Comparison of ENCODE assay signal across 8 cellular contexts in the genomic region with DNA sequence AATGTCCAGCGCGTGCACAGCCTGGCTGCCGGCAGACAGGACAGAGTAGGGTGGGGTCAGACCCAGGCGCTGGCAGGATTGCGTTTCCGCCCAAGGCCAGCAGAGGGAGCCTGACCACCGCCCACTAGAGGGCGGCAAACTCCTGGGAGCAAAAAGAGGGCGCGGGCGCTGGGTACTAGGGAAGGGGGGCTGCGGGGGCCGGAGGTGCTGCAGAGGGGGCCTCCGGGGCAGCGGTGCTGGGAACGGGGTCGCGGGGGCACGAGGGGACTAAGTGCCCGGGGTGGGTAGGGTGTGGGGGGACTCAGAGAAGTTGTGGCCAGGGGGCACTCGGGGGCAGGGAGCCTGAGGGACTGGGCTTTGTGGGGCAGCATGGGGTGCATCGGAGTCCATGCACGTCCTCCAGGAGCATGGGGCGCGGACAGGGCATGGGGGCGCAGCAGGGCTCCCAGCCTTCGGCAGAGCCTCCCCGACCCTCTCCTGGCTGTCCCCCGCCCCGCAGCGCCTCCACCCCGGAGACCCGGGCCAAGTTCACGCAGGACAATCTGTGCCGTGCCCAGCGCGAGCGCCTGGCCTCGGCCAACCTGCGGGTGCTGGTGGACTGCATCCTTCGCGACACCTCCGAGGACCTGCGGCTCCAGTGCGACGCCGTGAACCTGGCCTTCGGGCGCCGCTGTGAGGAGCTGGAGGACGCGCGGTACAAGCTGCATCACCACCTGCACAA. TPM values are rescaled to one million over a fixed set of nuclear protein-coding genes. Genes with fewer than 3 reads are reported as not detected.
DNase-seq lines count a peak whose midpoint lies in the region; ATAC-seq and TF ChIP-seq lines count a peak whose summit lies in the region.

No MANE protein-coding gene starts in this region.

- intact Hi-C loops in naive thymus-derived CD4-positive, alpha-beta T cell (cut with micrococcal nuclease): loop anchor here (1.0 to 2.0 kb wide), 2 partner anchors 240 to 333 kb away; partner anchors contain the start of gene ZNF892 (in 1 of the 2)

- H3K27me3 Mint-ChIP-seq in naive thymus-derived CD4-positive, alpha-beta T cell: peaks cover 0 to 26% (median 4%) of the 10 kb centered on the region in 5 donors

- H3K4me3 Mint-ChIP-seq in naive thymus-derived CD4-positive, alpha-beta T cell: no peak overlapping the region

- no peak overlapping the region for H3K4me3 ChIP-seq in naive thymus-derived CD4-positive, alpha-beta T cell (ENCODE audit: low read length)

- no peaks in the 10 kb centered on the region for H3K4me1 ChIP-seq in naive thymus-derived CD4-positive, alpha-beta T cell (ENCODE audit: control insufficient read depth in 2 of 2, insufficient read depth in 2 of 2, low read length in 2 of 2)

- no peaks in the 10 kb centered on the region for H3K36me3 Mint-ChIP-seq in naive thymus-derived CD4-positive, alpha-beta T cell

- peak; percentile 99 for TF ChIP-seq CTCF in GM12873 (IDR thresholded peaks at IDR 0.05; ENCODE audit: insufficient read depth, low read depth, low read length, missing control alignments)

- CTCF ChIA-PET in naive thymus-derived CD4-positive, alpha-beta T cell (lab: Charles Lee): no interaction called here

- POLR2A ChIA-PET in naive thymus-derived CD4-positive, alpha-beta T cell (lab: Charles Lee): no interaction called here

- H3K27ac ChIP-seq in naive thymus-derived CD4-positive, alpha-beta T cell (ENCODE audit: low read depth, low read length): no peak overlapping the region

- H3K27me3 ChIP-seq in naive thymus-derived CD4-positive, alpha-beta T cell (ENCODE audit: control insufficient read depth in 2 of 2, insufficient read depth in 2 of 2, low read length in 2 of 2): no peaks in the 10 kb centered on the region

- no peaks in the 10 kb centered on the region for H3K4me1 Mint-ChIP-seq in naive thymus-derived CD4-positive, alpha-beta T cell

- no peaks in the 10 kb centered on the region for H3K36me3 ChIP-seq in naive thymus-derived CD4-positive, alpha-beta T cell (ENCODE audit: control insufficient read depth in 2 of 3, insufficient read depth in 3 of 3, low read length in 3 of 3)

- no peaks in the 10 kb centered on the region for H3K9me3 Mint-ChIP-seq in naive thymus-derived CD4-positive, alpha-beta T cell

- ATAC-seq in HG02763 (IDR thresholded peaks at IDR 0.05; ENCODE audit: unreplicated experiment): peak; percentile 88
- ATAC-seq in naive thymus-derived CD4-positive, alpha-beta T cell: peak; percentile 84

- DNase-seq in A172 (ENCODE audit: low spot score) (peak; percentile 33), NCI-H1105 treated with DMSO at 0.1 percent for 48 hours (lab: John Stamatoyannopoulos, UW) (peak; percentile 39), ecto neural progenitor cell (ENCODE audit: low spot score) (peak; percentile 51), hippocampal formation (lab: John Stamatoyannopoulos, UW) (no peak)
- DNase-seq in activated CD4-positive, alpha-beta T cell treated with anti-CD3 and anti-CD28 coated beads for 4 hours: peak; percentile 23 to 53
- peak in 8 of 9 donors; percentile 24 to 76 (median 50) for DNase-seq in naive thymus-derived CD4-positive, alpha-beta T cell

- peak overlapping the region in 1 of 9 donors; percentile 48 for H3K27ac Mint-ChIP-seq in naive thymus-derived CD4-positive, alpha-beta T cell

- no peaks in the 10 kb centered on the region for H3K9me3 ChIP-seq in naive thymus-derived CD4-positive, alpha-beta T cell (ENCODE audit: control insufficient read depth in 2 of 3, low read length in 3 of 3)

RNA-seq across cellular contexts. Expression of gene TEKT4, which starts 3.2 kb away (rescaled TPM):
- total RNA-seq in A172 (2014; rRNA removed; shearing (Covaris generic)): not detected in 2 replicates
- total RNA-seq in naive thymus-derived CD4-positive, alpha-beta T cell: under 1 TPM in 1 of 5 experiments, not detected in 4; 0.19 TPM
- polyA plus RNA-seq in naive thymus-derived CD4-positive, alpha-beta T cell: not detected

Comparison
In these comparisons a context has a peak if more than half of its experiments do, and no peak if none do; other contexts are left out.
1. DNase-seq: peak in A172 (single experiment), NCI-H1105 treated with DMSO at 0.1 percent for 48 hours (single experiment), activated CD4-positive, alpha-beta T cell treated with anti-CD3 and anti-CD28 coated beads for 4 hours (2 of 2), ecto neural progenitor cell (single experiment) and naive thymus-derived CD4-positive, alpha-beta T cell (8 of 9); none in hippocampal formation (0 of 2).